Comparison of ENCODE assay signal across 1 cellular context in the genomic region with DNA sequence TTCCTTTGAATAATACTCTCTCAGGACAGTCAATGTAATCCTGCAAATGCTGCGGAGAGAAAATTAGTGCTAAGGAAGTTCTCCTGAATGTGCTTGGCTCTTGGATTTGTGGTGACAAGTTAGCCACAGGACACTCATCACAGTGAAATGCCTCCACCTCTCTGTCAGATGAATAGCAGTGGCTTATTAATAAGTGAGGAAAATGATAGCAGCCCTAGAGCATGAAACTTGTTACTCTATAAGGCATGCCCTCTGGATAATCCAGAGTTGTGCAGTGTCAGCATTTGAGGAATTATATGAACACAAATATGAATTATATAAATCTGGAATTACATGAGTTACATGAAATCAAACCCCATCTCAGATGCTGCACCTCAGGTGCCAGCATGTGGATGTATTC.
TF ChIP-seq lines count a peak whose summit lies in the region.

No MANE protein-coding gene starts in this region.

TF ChIP-seq in HepG2, 621 proteins besides CTCF, POLR2A, EP300 and RAD21:
- TF ChIP-seq CREB1 (IDR thresholded peaks at IDR 0.05) (no peak), CREB1 (CRISPR knock-in tag; IDR thresholded peaks at IDR 0.05) (no peak), MAFF (IDR thresholded peaks at IDR 0.05; ENCODE audit: low read depth, low read length) (peak; percentile 44; the same call in 1 of the 2 replicates), MAFK (conservative IDR thresholded peaks at IDR 0.05 in 1 of 2, IDR thresholded peaks at IDR 0.05 in 1 of 2; ENCODE audit: low read length in 2 of 2) (peak; percentile 48 to 77)
